Comparison of ENCODE assay signal across 8 cellular contexts in genomic region chr16:30984669-30985400, GRCh38. TPM values are rescaled to one million over a fixed set of nuclear protein-coding genes. Genes with fewer than 3 reads are reported as not detected.
A peak's percentile ranks its signal among the peaks of the same experiment; 100 is the strongest.
DNase-seq lines count a peak whose midpoint lies in the region; ATAC-seq and TF ChIP-seq lines count a peak whose summit lies in the region.

HSD3B7 (plus strand) TSS chr16:30985207; CDS start chr16:30985659, 452 bp downstream.

- H3K4me3 ChIP-seq in duodenal mucosa (ENCODE audit: low read depth in 1 of 2, low read length in 2 of 2), result peak within 1 kb of the TSS; percentile 61 to 73
- peak within 1 kb of the TSS; percentile 58 for H3K4me3 ChIP-seq in lower lobe of right lung

- ATAC-seq in HG02642 (IDR thresholded peaks at IDR 0.05; ENCODE audit: poor library complexity, unreplicated experiment) (peak; percentile 47), lower lobe of right lung (peak; percentile 94 to 95), GM19035 (IDR thresholded peaks at IDR 0.05; ENCODE audit: unreplicated experiment) (no peak)

- H3K36me3 ChIP-seq in duodenal mucosa (ENCODE audit: control insufficient read depth in 1 of 2, insufficient read depth in 2 of 2, low read length in 2 of 2), result peaks cover 16 to 38% of the 10 kb centered on the region in 2 donors
- H3K36me3 ChIP-seq in lower lobe of right lung, result peaks cover 44% of the 10 kb centered on the region

- H3K27ac ChIP-seq in duodenal mucosa (ENCODE audit: low read depth, low read length) (peak within 1 kb of the TSS; percentile 47), lower lobe of right lung (peak within 1 kb of the TSS; percentile 71)

- intact Hi-C loops in lower lobe of right lung (cut with DNase I), result no loop called here

- H3K27me3 ChIP-seq in duodenal mucosa (ENCODE audit: control insufficient read depth in 1 of 2, insufficient read depth in 2 of 2, low read length in 2 of 2), result no peaks in the 10 kb centered on the region
- H3K27me3 ChIP-seq in lower lobe of right lung (ENCODE audit: low read depth), result no peaks in the 10 kb centered on the region

- H3K4me1 ChIP-seq in duodenal mucosa (ENCODE audit: control insufficient read depth in 1 of 2, insufficient read depth in 2 of 2, low read length in 2 of 2) (peaks cover 9 to 11% of the 10 kb centered on the region in 2 donors), lower lobe of right lung (peaks cover 13% of the 10 kb centered on the region)

- TF ChIP-seq CTCF in lower lobe of right lung (IDR thresholded peaks at IDR 0.05), result peak; percentile 97

- H3K9me3 ChIP-seq in duodenal mucosa (ENCODE audit: control insufficient read depth in 1 of 2, low read length in 2 of 2) (no peaks in the 10 kb centered on the region), lower lobe of right lung (no peaks in the 10 kb centered on the region)

- peak within 1 kb of the TSS; percentile 51 to 68 for H3K9ac ChIP-seq in duodenal mucosa (ENCODE audit: low read depth in 1 of 2, low read length in 2 of 2)

- DNase-seq in COLO829 (ENCODE audit: low spot score) (peak; percentile 90), NCI-H526 treated with DMSO at 0.1 percent for 48 hours (lab: John Stamatoyannopoulos, UW) (peak; percentile 40), lower lobe of right lung (peak; percentile 92)
- DNase-seq in activated CD4-positive, alpha-beta T cell treated with anti-CD3 and anti-CD28 coated beads, Interleukin-2, amount 50 U/mL, for 48 hours, result peak; percentile 90
- DNase-seq in stimulated activated CD4-positive, alpha-beta T cell treated with anti-CD3 and anti-CD28 coated beads, TNF-alpha, amount 100 ng/mL, for 1 hour (ENCODE audit: low read depth in 3 of 3, low spot score in 1 of 3), result peak; percentile 28 to 81 (median 64)

RNA-seq across cellular contexts. Expression of gene HSD3B7, which starts in this region (rescaled TPM):
- 23.6 TPM for total RNA-seq in lower lobe of right lung

Comparison
In these comparisons a context has a peak if more than half of its experiments do, and no peak if none do; other contexts are left out.
1. DNase-seq: peak in every context shown above with its lines; median percentile 92 in lower lobe of right lung; 90 in COLO829; 90 in activated CD4-positive, alpha-beta T cell treated with anti-CD3 and anti-CD28 coated beads, Interleukin-2, amount 50 U/mL, for 48 hours; 64 in stimulated activated CD4-positive, alpha-beta T cell treated with anti-CD3 and anti-CD28 coated beads, TNF-alpha, amount 100 ng/mL, for 1 hour; 40 in NCI-H526 treated with DMSO at 0.1 percent for 48 hours.